Comparison of ENCODE assay signal across 8 cellular contexts in genomic region chr16:15899538-15900100, GRCh38. TPM values are rescaled to one million over a fixed set of nuclear protein-coding genes. Genes with fewer than 3 reads are reported as not detected.
DNase-seq lines count a peak whose midpoint lies in the region; ATAC-seq and TF ChIP-seq lines count a peak whose summit lies in the region.

No MANE protein-coding gene starts in this region.

- H3K4me3 Mint-ChIP-seq in activated CD4-positive, alpha-beta T cell treated with anti-CD3 and anti-CD28 coated beads, Interleukin-2, amount 10 ng/mL, durations not matched to agents 24 days and 14 days = peak overlapping the region; percentile 47

- peak; percentile 65 for ATAC-seq in HG03066 (IDR thresholded peaks at IDR 0.05; ENCODE audit: low read depth, unreplicated experiment)

- peaks cover 1% of the 10 kb centered on the region for H3K27me3 Mint-ChIP-seq in activated CD4-positive, alpha-beta T cell treated with anti-CD3 and anti-CD28 coated beads, Interleukin-2, amount 10 ng/mL, durations not matched to agents 24 days and 14 days

- no peaks in the 10 kb centered on the region for H3K9me3 Mint-ChIP-seq in activated CD4-positive, alpha-beta T cell treated with anti-CD3 and anti-CD28 coated beads, Interleukin-2, amount 10 ng/mL, durations not matched to agents 24 days and 14 days

- intact Hi-C loops in activated CD4-positive, alpha-beta T cell treated with anti-CD3 and anti-CD28 coated beads, Interleukin-2, amount 10 ng/mL, durations not matched to agents 24 days and 14 days (cut with micrococcal nuclease) = loop anchor here (1.0 kb wide), 1 partner anchor 11 kb away; the partner anchor contains the start of gene CEP20

- H3K27ac Mint-ChIP-seq in activated CD4-positive, alpha-beta T cell treated with anti-CD3 and anti-CD28 coated beads, Interleukin-2, amount 10 ng/mL, durations not matched to agents 24 days and 14 days = peak overlapping the region; percentile 76

- DNase-seq in activated CD4-positive, alpha-beta T cell treated with anti-CD3 and anti-CD28 coated beads, Interleukin-2, amount 10 ng/mL, durations not matched to agents 24 days and 14 days = peak; percentile 83
- no peak for DNase-seq in activated CD4-positive, alpha-beta T cell treated with anti-CD3 and anti-CD28 coated beads for 1 hour
- DNase-seq in T1000 (lab: John Stamatoyannopoulos, UW) (peak; percentile 80), glomerular visceral epithelial cell (ENCODE audit: extremely low spot score) (peak; percentile 92), ureter (ENCODE audit: low spot score) (peak; percentile 74), erythroblast (lab: John Stamatoyannopoulos, UW) (no peak), NCI-H1694 treated with DMSO at 0.1 percent for 48 hours (lab: John Stamatoyannopoulos, UW) (no peak)

- peaks cover 30% of the 10 kb centered on the region for H3K4me1 Mint-ChIP-seq in activated CD4-positive, alpha-beta T cell treated with anti-CD3 and anti-CD28 coated beads, Interleukin-2, amount 10 ng/mL, durations not matched to agents 24 days and 14 days

- TF ChIP-seq POLR2A in erythroblast (IDR thresholded peaks at IDR 0.05; ENCODE audit: low read length) = no peak

- H3K36me3 Mint-ChIP-seq in activated CD4-positive, alpha-beta T cell treated with anti-CD3 and anti-CD28 coated beads, Interleukin-2, amount 10 ng/mL, durations not matched to agents 24 days and 14 days (ENCODE audit: low read depth) = no peaks in the 10 kb centered on the region

RNA-seq across cellular contexts. Expression of gene CEP20, which starts 11.2 kb away (rescaled TPM):
- total RNA-seq in activated CD4-positive, alpha-beta T cell treated with anti-CD3 and anti-CD28 coated beads, Interleukin-2, amount 10 ng/mL, durations not matched to agents 24 days and 14 days = 39.2 and 46.1 TPM in 2 replicates
- 29.3 TPM for total RNA-seq in ureter

RNA-seq across cellular contexts. Expression of gene MYH11, which starts 42.8 kb away (rescaled TPM):
- total RNA-seq in activated CD4-positive, alpha-beta T cell treated with anti-CD3 and anti-CD28 coated beads, Interleukin-2, amount 10 ng/mL, durations not matched to agents 24 days and 14 days = 0.05 TPM in 1 of 2 replicates, not detected in the other
- 1,287 TPM for total RNA-seq in ureter

RNA-seq across cellular contexts. Expression of gene ABCC1, which starts 49.8 kb away (rescaled TPM):
- 92.2 and 93.5 TPM in 2 replicates for total RNA-seq in activated CD4-positive, alpha-beta T cell treated with anti-CD3 and anti-CD28 coated beads, Interleukin-2, amount 10 ng/mL, durations not matched to agents 24 days and 14 days
- total RNA-seq in ureter = 46.9 TPM

Comparison
In these comparisons a context has a peak if more than half of its experiments do, and no peak if none do; other contexts are left out.
1. DNase-seq: peak in activated CD4-positive, alpha-beta T cell treated with anti-CD3 and anti-CD28 coated beads, Interleukin-2, amount 10 ng/mL, durations not matched to agents 24 days and 14 days (single experiment), T1000 (single experiment), glomerular visceral epithelial cell (single experiment) and ureter (single experiment); none in activated CD4-positive, alpha-beta T cell treated with anti-CD3 and anti-CD28 coated beads for 1 hour (single experiment), erythroblast (0 of 2) and NCI-H1694 treated with DMSO at 0.1 percent for 48 hours (single experiment).
2. RNA of gene MYH11, which starts 42.8 kb away (total RNA-seq): 1,287 TPM in ureter (single experiment); 0.05 TPM in activated CD4-positive, alpha-beta T cell treated with anti-CD3 and anti-CD28 coated beads, Interleukin-2, amount 10 ng/mL, durations not matched to agents 24 days and 14 days; every median in the first group is over 1,000 times any median in the second.